Comparison of ENCODE assay signal across 2 cellular contexts in genomic region chr4:2537011-2537830, GRCh38.
TF ChIP-seq lines count a peak whose summit lies in the region.

No MANE protein-coding gene starts in this region.

TF ChIP-seq in Ishikawa, 13 proteins besides CTCF, POLR2A, EP300 and RAD21 (continued from another document):
- TF ChIP-seq MAX (IDR thresholded peaks at IDR 0.05) (0 out of 2 replicates have a peak, but pooled peaks have one; percentile 21), CEBPB (IDR thresholded peaks at IDR 0.05) (no peak), YY1 (IDR thresholded peaks at IDR 0.05; ENCODE audit: low read depth) (peak; percentile 8; the same call in 1 of the 2 replicates), EGR1 (IDR thresholded peaks at IDR 0.05) (no peak)

TF ChIP-seq in WTC11, 78 proteins besides CTCF, POLR2A, EP300 and RAD21 (continued from another document):
- TF ChIP-seq ATF3 (CRISPR knock-in tag; conservative IDR thresholded peaks at IDR 0.05) (no peak), ZMAT4 (CRISPR knock-in tag; IDR thresholded peaks at IDR 0.05) (no peak), ATF6 (CRISPR knock-in tag; IDR thresholded peaks at IDR 0.05) (no peak), ZBTB21 (CRISPR knock-in tag; IDR thresholded peaks at IDR 0.05; ENCODE audit: borderline replicate concordance) (no peak), E2F5 (CRISPR knock-in tag; IDR thresholded peaks at IDR 0.05) (peak; percentile 51; the same call in 1 of the 2 replicates), SP1 (CRISPR knock-in tag; conservative IDR thresholded peaks at IDR 0.05) (0 out of 2 replicates have a peak, but pooled peaks have one; percentile 19), IRF2 (CRISPR knock-in tag; IDR thresholded peaks at IDR 0.05; ENCODE audit: borderline replicate concordance, low read depth) (no peak), JAZF1 (CRISPR knock-in tag; IDR thresholded peaks at IDR 0.05) (no peak), CREM (CRISPR knock-in tag; IDR thresholded peaks at IDR 0.05) (0 out of 2 replicates have a peak, but pooled peaks have one; percentile 41), PREB (CRISPR knock-in tag; IDR thresholded peaks at IDR 0.05; ENCODE audit: borderline replicate concordance) (no peak), ZBTB43 (CRISPR knock-in tag; IDR thresholded peaks at IDR 0.05) (no peak), FOXP1 (CRISPR knock-in tag; IDR thresholded peaks at IDR 0.05; ENCODE audit: borderline replicate concordance) (no peak), ZNF423 (CRISPR knock-in tag; IDR thresholded peaks at IDR 0.05) (no peak), ZNF317 (CRISPR knock-in tag; IDR thresholded peaks at IDR 0.05; ENCODE audit: borderline replicate concordance, low read depth) (peak; percentile 11; the same call in 1 of the 2 replicates), ZNF416 (CRISPR knock-in tag; IDR thresholded peaks at IDR 0.05) (no peak), JUN (CRISPR knock-in tag; IDR thresholded peaks at IDR 0.05) (no peak), MYBL2 (CRISPR knock-in tag; IDR thresholded peaks at IDR 0.05) (no peak), TP53 (CRISPR knock-in tag; IDR thresholded peaks at IDR 0.05) (no peak), NR1H2 (CRISPR knock-in tag; IDR thresholded peaks at IDR 0.05) (no peak), NFATC4 (CRISPR knock-in tag; IDR thresholded peaks at IDR 0.05) (no peak), PRRX2 (CRISPR knock-in tag; IDR thresholded peaks at IDR 0.05) (no peak), ATF1 (CRISPR knock-in tag; IDR thresholded peaks at IDR 0.05) (0 out of 2 replicates have a peak, but pooled peaks have one; percentile 58), HMGXB4 (CRISPR knock-in tag; IDR thresholded peaks at IDR 0.05) (peak; percentile 68; the same call in 1 of the 2 replicates), ARID4B (CRISPR knock-in tag; IDR thresholded peaks at IDR 0.05; ENCODE audit: borderline replicate concordance) (0 out of 2 replicates have a peak, but pooled peaks have one; percentile 54)
TF ChIP-seq in WTC11: peak in this region for 8.
